Comparison of ENCODE assay signal across 21 cellular contexts in the genomic region with DNA sequence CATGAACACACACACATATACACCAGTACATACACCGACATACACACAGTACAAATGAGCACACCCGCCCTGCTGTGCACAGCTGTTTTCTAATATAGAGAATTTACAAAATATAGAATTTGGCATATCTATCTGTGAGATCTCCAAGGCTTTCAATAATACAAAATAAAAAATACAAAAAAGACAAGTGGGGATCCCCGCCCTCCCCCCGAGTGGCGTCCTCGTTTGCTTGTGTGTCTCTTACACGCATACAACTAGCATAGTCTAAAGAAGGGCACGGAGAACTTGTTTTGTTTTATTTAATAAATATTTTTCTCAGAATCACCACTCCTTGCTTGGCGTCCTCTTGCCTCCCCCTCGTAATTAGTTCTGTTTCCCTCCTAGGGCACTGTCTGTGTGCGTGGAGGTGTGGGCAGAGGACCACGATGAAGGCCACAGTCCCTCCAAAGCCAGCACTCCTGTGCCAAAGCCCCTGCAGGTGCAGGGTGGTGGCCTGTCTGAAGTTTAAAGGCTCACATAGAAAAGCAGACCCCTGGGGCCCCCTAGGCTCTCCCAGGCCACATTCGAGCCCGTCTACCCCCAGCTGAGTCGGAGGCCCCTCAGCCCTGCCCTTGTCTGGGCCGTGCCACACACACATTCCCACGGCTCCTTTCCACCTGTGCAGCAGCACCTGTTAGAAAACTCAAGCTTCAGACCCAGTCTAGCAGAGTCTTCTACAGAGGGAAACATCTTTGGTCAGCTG.
DNase-seq lines count a peak whose midpoint lies in the region; ATAC-seq, FAIRE-seq and TF ChIP-seq lines count a peak whose summit lies in the region.
"Had no signal": no experiment of that assay in that cellular context is flagged by ENCODE, and none has a peak within 500 bp of the region (broad histone marks: within the 10 kb centered on the region; RNA-seq: fewer than 3 reads in every experiment).

No MANE protein-coding gene starts in this region.

- peaks cover 74% of the 10 kb centered on the region for H3K36me3 ChIP-seq in left ventricle myocardium inferior
- H3K36me3 ChIP-seq: BLaER1 treated with 17β-estradiol and CSF1 and Interleukin-3, amounts not matched to agents 10 nM and 100 nM; HAP-1 had no signal

- CTCF ChIA-PET in WTC11 (lab: Charles Lee): interaction anchor here (3.1 kb wide), 1 partner anchor 24 kb away, joined by 21 read pairs; no protein-coding TSS in a partner anchor

- peaks cover 9% of the 10 kb centered on the region for H3K4me1 Mint-ChIP-seq in WTC11
- H3K4me1 Mint-ChIP-seq: B cell had no signal

- no peaks in the 10 kb centered on the region for H3K9me3 ChIP-seq in left ventricle myocardium inferior (replicated peaks)
- H3K9me3 ChIP-seq: BLaER1 treated with 17β-estradiol and CSF1 and Interleukin-3, amounts not matched to agents 10 nM and 100 nM; HAP-1 had no signal

- no peaks in the 10 kb centered on the region for H3K27me3 ChIP-seq in left ventricle myocardium inferior (ENCODE audit: low read depth)
- H3K27me3 ChIP-seq: BLaER1 treated with 17β-estradiol and CSF1 and Interleukin-3, amounts not matched to agents 10 nM and 100 nM had no signal

- intact Hi-C loops in left ventricle myocardium inferior (cut with micrococcal nuclease): no loop called here
- intact Hi-C loops in left ventricle myocardium superior (cut with micrococcal nuclease): no loop called here

- no peaks in the 10 kb centered on the region for H3K9me3 Mint-ChIP-seq in WTC11
- H3K9me3 Mint-ChIP-seq: CD8-positive, alpha-beta T cell had no signal

- DNase-seq in left ventricle myocardium inferior (no peak), left ventricle myocardium superior (no peak), GM13977 (ENCODE audit: low spot score) (peak; percentile 3), islet precursor cell (peak; percentile 47), urothelium cell line (ENCODE audit: low spot score) (peak; percentile 2), WTC11 (ENCODE audit: low spot score) (no peak)
- DNase-seq: 8988T, Calu3, DMS 273 treated with DMSO at 0.1 percent for 48 hours, DND-41, EL, GOT3 had no signal

- no peak for ATAC-seq in left ventricle myocardium superior
- ATAC-seq in GM19328 (IDR thresholded peaks at IDR 0.05; ENCODE audit: unreplicated experiment): no peak
- no peak for ATAC-seq in HG02623 (IDR thresholded peaks at IDR 0.05; ENCODE audit: unreplicated experiment)
- ATAC-seq in WTC11: no peak
- ATAC-seq: CD8-positive, alpha-beta T cell had no signal

- H3K36me3 Mint-ChIP-seq in WTC11: peaks cover 20% of the 10 kb centered on the region
- H3K36me3 Mint-ChIP-seq: CD8-positive, alpha-beta T cell had no signal

- POLR2A ChIA-PET in WTC11 (lab: Charles Lee): no interaction called here

- no peak overlapping the region for H3K4me3 Mint-ChIP-seq in WTC11
- H3K4me3 Mint-ChIP-seq: B cell; CD8-positive, alpha-beta T cell had no signal

- H3K27ac Mint-ChIP-seq in WTC11: no peak overlapping the region
- H3K27ac Mint-ChIP-seq: B cell; CD8-positive, alpha-beta T cell had no signal

- TF ChIP-seq CTCF in left ventricle myocardium inferior (IDR thresholded peaks at IDR 0.05; ENCODE audit: borderline replicate concordance) (no peak), GM13977 (IDR thresholded peaks at IDR 0.05; ENCODE audit: extremely low read depth, insufficient read depth, missing control alignments) (no peak), WTC11 (IDR thresholded peaks at IDR 0.05) (no peak)

- FAIRE-seq in urothelium cell line (lab: Jason Lieb, UNC): no peak
- FAIRE-seq: G401.6, GM12891, GM18507 had no signal

- peaks cover 34% of the 10 kb centered on the region for H3K4me1 ChIP-seq in left ventricle myocardium inferior
- H3K4me1 ChIP-seq: HAP-1 had no signal

- H3K27ac ChIP-seq in left ventricle myocardium inferior (replicated peaks): peak overlapping the region; percentile 65
- H3K27ac ChIP-seq: BLaER1 treated with 17β-estradiol and CSF1 and Interleukin-3, amounts not matched to agents 10 nM and 100 nM had no signal

- H3K27me3 Mint-ChIP-seq in WTC11 (ENCODE audit: low read depth): no peaks in the 10 kb centered on the region

- in situ Hi-C loops in GM13977 (cut with MboI; ENCODE audit: low pct_unique_long_range_greater_than_20kb, low sequenced_read_pairs, unreplicated experiment): no loop called here

- no peak overlapping the region for H3K4me3 ChIP-seq in left ventricle myocardium inferior
- H3K4me3 ChIP-seq: BLaER1 treated with 17β-estradiol and CSF1 and Interleukin-3, amounts not matched to agents 10 nM and 100 nM; HAP-1 had no signal

TF ChIP-seq in WTC11, 78 proteins besides CTCF, POLR2A, EP300 and RAD21 (continues in another document):
- TF ChIP-seq, protein P1, sequence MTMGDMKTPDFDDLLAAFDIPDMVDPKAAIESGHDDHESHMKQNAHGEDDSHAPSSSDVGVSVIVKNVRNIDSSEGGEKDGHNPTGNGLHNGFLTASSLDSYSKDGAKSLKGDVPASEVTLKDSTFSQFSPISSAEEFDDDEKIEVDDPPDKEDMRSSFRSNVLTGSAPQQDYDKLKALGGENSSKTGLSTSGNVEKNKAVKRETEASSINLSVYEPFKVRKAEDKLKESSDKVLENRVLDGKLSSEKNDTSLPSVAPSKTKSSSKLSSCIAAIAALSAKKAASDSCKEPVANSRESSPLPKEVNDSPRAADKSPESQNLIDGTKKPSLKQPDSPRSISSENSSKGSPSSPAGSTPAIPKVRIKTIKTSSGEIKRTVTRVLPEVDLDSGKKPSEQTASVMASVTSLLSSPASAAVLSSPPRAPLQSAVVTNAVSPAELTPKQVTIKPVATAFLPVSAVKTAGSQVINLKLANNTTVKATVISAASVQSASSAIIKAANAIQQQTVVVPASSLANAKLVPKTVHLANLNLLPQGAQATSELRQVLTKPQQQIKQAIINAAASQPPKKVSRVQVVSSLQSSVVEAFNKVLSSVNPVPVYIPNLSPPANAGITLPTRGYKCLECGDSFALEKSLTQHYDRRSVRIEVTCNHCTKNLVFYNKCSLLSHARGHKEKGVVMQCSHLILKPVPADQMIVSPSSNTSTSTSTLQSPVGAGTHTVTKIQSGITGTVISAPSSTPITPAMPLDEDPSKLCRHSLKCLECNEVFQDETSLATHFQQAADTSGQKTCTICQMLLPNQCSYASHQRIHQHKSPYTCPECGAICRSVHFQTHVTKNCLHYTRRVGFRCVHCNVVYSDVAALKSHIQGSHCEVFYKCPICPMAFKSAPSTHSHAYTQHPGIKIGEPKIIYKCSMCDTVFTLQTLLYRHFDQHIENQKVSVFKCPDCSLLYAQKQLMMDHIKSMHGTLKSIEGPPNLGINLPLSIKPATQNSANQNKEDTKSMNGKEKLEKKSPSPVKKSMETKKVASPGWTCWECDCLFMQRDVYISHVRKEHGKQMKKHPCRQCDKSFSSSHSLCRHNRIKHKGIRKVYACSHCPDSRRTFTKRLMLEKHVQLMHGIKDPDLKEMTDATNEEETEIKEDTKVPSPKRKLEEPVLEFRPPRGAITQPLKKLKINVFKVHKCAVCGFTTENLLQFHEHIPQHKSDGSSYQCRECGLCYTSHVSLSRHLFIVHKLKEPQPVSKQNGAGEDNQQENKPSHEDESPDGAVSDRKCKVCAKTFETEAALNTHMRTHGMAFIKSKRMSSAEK (CRISPR knock-in tag; IDR thresholded peaks at IDR 0.05; ENCODE audit: borderline replicate concordance): no peak
- TF ChIP-seq NFE2L1 (CRISPR knock-in tag; IDR thresholded peaks at IDR 0.05): no peak
- no peak for TF ChIP-seq MXD4 (CRISPR knock-in tag; IDR thresholded peaks at IDR 0.05; ENCODE audit: borderline replicate concordance)
- TF ChIP-seq RELA (CRISPR knock-in tag; IDR thresholded peaks at IDR 0.05; ENCODE audit: borderline replicate concordance): no peak
- TF ChIP-seq, protein P2, sequence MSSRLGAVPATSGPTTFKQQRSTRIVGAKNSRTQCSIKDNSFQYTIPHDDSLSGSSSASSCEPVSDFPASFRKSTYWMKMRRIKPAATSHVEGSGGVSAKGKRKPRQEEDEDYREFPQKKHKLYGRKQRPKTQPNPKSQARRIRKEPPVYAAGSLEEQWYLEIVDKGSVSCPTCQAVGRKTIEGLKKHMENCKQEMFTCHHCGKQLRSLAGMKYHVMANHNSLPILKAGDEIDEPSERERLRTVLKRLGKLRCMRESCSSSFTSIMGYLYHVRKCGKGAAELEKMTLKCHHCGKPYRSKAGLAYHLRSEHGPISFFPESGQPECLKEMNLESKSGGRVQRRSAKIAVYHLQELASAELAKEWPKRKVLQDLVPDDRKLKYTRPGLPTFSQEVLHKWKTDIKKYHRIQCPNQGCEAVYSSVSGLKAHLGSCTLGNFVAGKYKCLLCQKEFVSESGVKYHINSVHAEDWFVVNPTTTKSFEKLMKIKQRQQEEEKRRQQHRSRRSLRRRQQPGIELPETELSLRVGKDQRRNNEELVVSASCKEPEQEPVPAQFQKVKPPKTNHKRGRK (CRISPR knock-in tag; IDR thresholded peaks at IDR 0.05; ENCODE audit: borderline replicate concordance): no peak
- no peak for TF ChIP-seq ETV6 (CRISPR knock-in tag; IDR thresholded peaks at IDR 0.05)
- no peak for TF ChIP-seq ZNF263 (CRISPR knock-in tag; IDR thresholded peaks at IDR 0.05; ENCODE audit: low read depth)
- no peak for TF ChIP-seq JUN (CRISPR knock-in tag; IDR thresholded peaks at IDR 0.05)
- TF ChIP-seq, protein P3, sequence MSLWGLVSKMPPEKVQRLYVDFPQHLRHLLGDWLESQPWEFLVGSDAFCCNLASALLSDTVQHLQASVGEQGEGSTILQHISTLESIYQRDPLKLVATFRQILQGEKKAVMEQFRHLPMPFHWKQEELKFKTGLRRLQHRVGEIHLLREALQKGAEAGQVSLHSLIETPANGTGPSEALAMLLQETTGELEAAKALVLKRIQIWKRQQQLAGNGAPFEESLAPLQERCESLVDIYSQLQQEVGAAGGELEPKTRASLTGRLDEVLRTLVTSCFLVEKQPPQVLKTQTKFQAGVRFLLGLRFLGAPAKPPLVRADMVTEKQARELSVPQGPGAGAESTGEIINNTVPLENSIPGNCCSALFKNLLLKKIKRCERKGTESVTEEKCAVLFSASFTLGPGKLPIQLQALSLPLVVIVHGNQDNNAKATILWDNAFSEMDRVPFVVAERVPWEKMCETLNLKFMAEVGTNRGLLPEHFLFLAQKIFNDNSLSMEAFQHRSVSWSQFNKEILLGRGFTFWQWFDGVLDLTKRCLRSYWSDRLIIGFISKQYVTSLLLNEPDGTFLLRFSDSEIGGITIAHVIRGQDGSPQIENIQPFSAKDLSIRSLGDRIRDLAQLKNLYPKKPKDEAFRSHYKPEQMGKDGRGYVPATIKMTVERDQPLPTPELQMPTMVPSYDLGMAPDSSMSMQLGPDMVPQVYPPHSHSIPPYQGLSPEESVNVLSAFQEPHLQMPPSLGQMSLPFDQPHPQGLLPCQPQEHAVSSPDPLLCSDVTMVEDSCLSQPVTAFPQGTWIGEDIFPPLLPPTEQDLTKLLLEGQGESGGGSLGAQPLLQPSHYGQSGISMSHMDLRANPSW (CRISPR knock-in tag; conservative IDR thresholded peaks at IDR 0.05; ENCODE audit: low read depth): no peak

Comparison
In these comparisons a context has a peak if more than half of its experiments do, and no peak if none do; other contexts are left out.
1. DNase-seq: peak in GM13977 (single experiment), islet precursor cell (single experiment) and urothelium cell line (single experiment); none in left ventricle myocardium inferior (single experiment), left ventricle myocardium superior (single experiment) and WTC11 (single experiment).